In genomic region chr4:137000432-137000831, GRCh38 we compare ENCODE assay signal across 21 cellular contexts.
DNase-seq lines count a peak whose midpoint lies in the region; ATAC-seq, FAIRE-seq and TF ChIP-seq lines count a peak whose summit lies in the region.
"Had no signal": no experiment of that assay in that cellular context is flagged by ENCODE, and none has a peak within 500 bp of the region (broad histone marks: within the 10 kb centered on the region; RNA-seq: fewer than 3 reads in every experiment).

No MANE protein-coding gene starts in this region.

- intact Hi-C loops in kidney (cut with DNase I) (no loop called here), sciatic nerve (cut with DNase I) (loop anchor here (5.0 kb wide), 1 partner anchor 1593 kb away; no protein-coding TSS in a partner anchor)
- intact Hi-C loops in activated T-helper 1 cell treated with anti-CD3 and anti-CD28 coated beads, Interleukin-12 subunit alpha, Interleukin-12 subunit beta, Interleukin-2, Interleukin-4 antibody, amounts not matched to agents 30 ng/mL and 10 ng/mL and 1 ng/mL, durations not matched to agents 14 hours and 24 hours and 36 hours (cut with micrococcal nuclease): no loop called here

- H3K4me3 ChIP-seq in kidney (ENCODE audit: low read length in 2 of 2): no peak overlapping the region
- H3K4me3 ChIP-seq: HAP-1, MG63 had no signal

- peak; percentile 39 for DNase-seq in NCI-H2171 (lab: John Stamatoyannopoulos, UW)
- DNase-seq in kidney: peak; percentile 20
- no peak for DNase-seq in sciatic nerve (ENCODE audit: low spot score)
- DNase-seq in nucleus accumbens (lab: John Stamatoyannopoulos, UW): no peak
- no peak for DNase-seq in activated T-helper 1 cell treated with anti-CD3 and anti-CD28 coated beads, Interleukin-12 subunit alpha, Interleukin-12 subunit beta, Interleukin-2, Interleukin-4 antibody, amounts not matched to agents 30 ng/mL and 10 ng/mL and 1 ng/mL, durations not matched to agents 14 hours and 24 hours and 36 hours (ENCODE audit: low spot score)
- DNase-seq in GM19238 (ENCODE audit: insufficient read length, low spot score): no peak
- no peak for DNase-seq in endothelial cell (ENCODE audit: low spot score)
- DNase-seq: Calu3, GOT3, HFFc6, MG63, NCI-H1105 treated with DMSO at 0.1 percent for 48 hours, NCI-H146, NCI-H2029 treated with DMSO at 0.1 percent for 48 hours, NCI-H226, NCI-H510A, NCI-H69, RPMI8226, SHP77 had no signal

- H3K4me1 Mint-ChIP-seq in activated T-helper 1 cell treated with anti-CD3 and anti-CD28 coated beads, Interleukin-12 subunit alpha, Interleukin-12 subunit beta, Interleukin-2, Interleukin-4 antibody, amounts not matched to agents 30 ng/mL and 10 ng/mL and 1 ng/mL, durations not matched to agents 14 hours and 24 hours and 36 hours (ENCODE audit: low read depth): no peaks in the 10 kb centered on the region
- no peaks in the 10 kb centered on the region for H3K4me1 Mint-ChIP-seq in endothelial cell (ENCODE audit: unreplicated experiment)

- no peak overlapping the region for H3K27ac ChIP-seq in kidney (ENCODE audit: low read depth in 2 of 2, low read length in 2 of 2)

- no peaks in the 10 kb centered on the region for H3K27me3 Mint-ChIP-seq in activated T-helper 1 cell treated with anti-CD3 and anti-CD28 coated beads, Interleukin-12 subunit alpha, Interleukin-12 subunit beta, Interleukin-2, Interleukin-4 antibody, amounts not matched to agents 30 ng/mL and 10 ng/mL and 1 ng/mL, durations not matched to agents 14 hours and 24 hours and 36 hours (ENCODE audit: insufficient read depth)
- H3K27me3 Mint-ChIP-seq in endothelial cell (ENCODE audit: unreplicated experiment): peaks cover 3% of the 10 kb centered on the region

- H3K9me3 Mint-ChIP-seq in activated T-helper 1 cell treated with anti-CD3 and anti-CD28 coated beads, Interleukin-12 subunit alpha, Interleukin-12 subunit beta, Interleukin-2, Interleukin-4 antibody, amounts not matched to agents 30 ng/mL and 10 ng/mL and 1 ng/mL, durations not matched to agents 14 hours and 24 hours and 36 hours: peaks cover 4% of the 10 kb centered on the region
- no peaks in the 10 kb centered on the region for H3K9me3 Mint-ChIP-seq in endothelial cell (ENCODE audit: unreplicated experiment)

- H3K9ac ChIP-seq in kidney (ENCODE audit: low read length in 2 of 2): no peak overlapping the region

- H3K4me3 Mint-ChIP-seq in activated T-helper 1 cell treated with anti-CD3 and anti-CD28 coated beads, Interleukin-12 subunit alpha, Interleukin-12 subunit beta, Interleukin-2, Interleukin-4 antibody, amounts not matched to agents 30 ng/mL and 10 ng/mL and 1 ng/mL, durations not matched to agents 14 hours and 24 hours and 36 hours: no peak overlapping the region
- H3K4me3 Mint-ChIP-seq in endothelial cell (ENCODE audit: unreplicated experiment): no peak overlapping the region
- H3K4me3 Mint-ChIP-seq: HFFc6 had no signal

- no peak for FAIRE-seq in kidney (lab: Jason Lieb, UNC)
- FAIRE-seq: HepG2 had no signal

- no peaks in the 10 kb centered on the region for H3K36me3 Mint-ChIP-seq in activated T-helper 1 cell treated with anti-CD3 and anti-CD28 coated beads, Interleukin-12 subunit alpha, Interleukin-12 subunit beta, Interleukin-2, Interleukin-4 antibody, amounts not matched to agents 30 ng/mL and 10 ng/mL and 1 ng/mL, durations not matched to agents 14 hours and 24 hours and 36 hours (ENCODE audit: low read depth)
- H3K36me3 Mint-ChIP-seq in endothelial cell (ENCODE audit: low read depth, unreplicated experiment): no peaks in the 10 kb centered on the region

- peaks cover 0 to 5% of the 10 kb centered on the region in 2 donors for H3K9me3 ChIP-seq in kidney (ENCODE audit: control insufficient read depth in 1 of 2, low read length in 2 of 2)
- H3K9me3 ChIP-seq: MG63 had no signal

- no peaks in the 10 kb centered on the region for H3K36me3 ChIP-seq in kidney (ENCODE audit: control insufficient read depth in 1 of 2, insufficient read depth in 2 of 2, low read length in 2 of 2)
- H3K36me3 ChIP-seq: HAP-1, MG63 had no signal

- ATAC-seq in sciatic nerve: peak; percentile 20
- ATAC-seq: HepG2 had no signal

- no peak overlapping the region for H3K27ac Mint-ChIP-seq in activated T-helper 1 cell treated with anti-CD3 and anti-CD28 coated beads, Interleukin-12 subunit alpha, Interleukin-12 subunit beta, Interleukin-2, Interleukin-4 antibody, amounts not matched to agents 30 ng/mL and 10 ng/mL and 1 ng/mL, durations not matched to agents 14 hours and 24 hours and 36 hours
- H3K27ac Mint-ChIP-seq in endothelial cell (ENCODE audit: unreplicated experiment): no peak overlapping the region
- H3K27ac Mint-ChIP-seq: HFFc6 had no signal

- TF ChIP-seq CTCF in kidney (IDR thresholded peaks at IDR 0.05; ENCODE audit: borderline replicate concordance, extremely low read depth, insufficient read depth): no peak
- no peak for TF ChIP-seq CTCF in endothelial cell (IDR thresholded peaks at IDR 0.05; ENCODE audit: unreplicated experiment)

- H3K4me1 ChIP-seq in kidney (ENCODE audit: control insufficient read depth in 1 of 2, insufficient read depth in 1 of 2, low read depth in 1 of 2, low read length in 2 of 2): no peaks in the 10 kb centered on the region
- H3K4me1 ChIP-seq: HAP-1 had no signal

Comparison
In these comparisons a context has a peak if more than half of its experiments do, and no peak if none do; other contexts are left out.
1. DNase-seq: peak in NCI-H2171 (single experiment) and kidney (single experiment); none in sciatic nerve (single experiment), nucleus accumbens (0 of 56), activated T-helper 1 cell treated with anti-CD3 and anti-CD28 coated beads, Interleukin-12 subunit alpha, Interleukin-12 subunit beta, Interleukin-2, Interleukin-4 antibody, amounts not matched to agents 30 ng/mL and 10 ng/mL and 1 ng/mL, durations not matched to agents 14 hours and 24 hours and 36 hours (single experiment), GM19238 (single experiment) and endothelial cell (single experiment).